Comparison of ENCODE assay signal across 8 cellular contexts in the genomic region with DNA sequence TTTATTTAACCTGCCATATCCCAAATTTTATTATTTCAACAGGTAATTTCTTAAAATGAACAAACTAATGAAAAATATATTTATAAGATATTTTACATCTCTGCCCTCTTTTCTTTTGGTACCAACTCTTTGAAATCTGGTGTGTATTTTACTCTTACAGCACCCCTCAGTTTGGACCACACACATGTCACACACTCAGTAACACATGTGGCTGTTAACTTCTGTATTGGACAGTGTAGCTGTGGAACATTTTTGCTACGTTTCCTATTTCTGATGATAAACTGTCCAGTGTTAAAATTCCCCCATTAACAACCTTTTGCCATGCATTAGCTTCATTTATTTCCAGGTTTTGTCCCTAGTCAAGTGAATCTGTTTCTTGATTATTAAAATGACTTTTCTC.
"Had no signal": no experiment of that assay in that cellular context is flagged by ENCODE, and none has a peak within 500 bp of the region (broad histone marks: within the 10 kb centered on the region; RNA-seq: fewer than 3 reads in every experiment).

No MANE protein-coding gene starts in this region.

- FAIRE-seq: K562 had no signal

- H2AFZ ChIP-seq: GM23248 had no signal

- H3K4me1 ChIP-seq: HAP-1 had no signal

- H3K9ac ChIP-seq: GM23248 had no signal

- H3K27ac ChIP-seq: GM23248, HL-60 had no signal

- DNase-seq: GM23248, GOT3, H7, HFFc6, IMR-90 had no signal

- H3K36me3 ChIP-seq: HAP-1 had no signal

- H3K4me3 ChIP-seq: GM23248, HAP-1, K562 had no signal

- H3K9me3 ChIP-seq: HAP-1 had no signal
